Comparison of ENCODE assay signal across 8 cellular contexts in the genomic region with DNA sequence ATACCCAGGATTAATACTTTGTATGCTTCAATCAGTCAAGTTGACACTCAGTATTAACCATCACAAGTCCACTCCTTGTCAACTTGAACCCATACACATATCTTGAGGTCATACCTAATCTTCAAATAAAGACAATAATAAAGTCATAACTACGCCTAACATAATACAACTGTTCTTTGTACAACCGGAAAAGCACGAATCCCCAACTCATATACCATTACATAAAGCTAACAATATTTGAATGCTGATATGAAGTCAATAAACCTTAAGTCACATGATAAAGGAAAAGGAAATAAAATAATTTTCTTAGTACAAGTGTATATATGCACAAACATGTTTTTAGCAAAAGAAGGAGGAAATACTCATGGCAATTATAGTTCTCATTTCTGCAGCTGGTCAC.
"Had no signal": no experiment of that assay in that cellular context is flagged by ENCODE, and none has a peak within 500 bp of the region (broad histone marks: within the 10 kb centered on the region; RNA-seq: fewer than 3 reads in every experiment).

No MANE protein-coding gene starts in this region.

- H3K4me3 ChIP-seq: GM12878 had no signal

- DNase-seq: GDM1, GF-D8 had no signal

- ATAC-seq: GM12878 had no signal

- FAIRE-seq: G401.6, GM12878, GM12891, GM12892, GM18507, GM19239 had no signal
